Comparison of ENCODE assay signal across 8 cellular contexts in the genomic region with DNA sequence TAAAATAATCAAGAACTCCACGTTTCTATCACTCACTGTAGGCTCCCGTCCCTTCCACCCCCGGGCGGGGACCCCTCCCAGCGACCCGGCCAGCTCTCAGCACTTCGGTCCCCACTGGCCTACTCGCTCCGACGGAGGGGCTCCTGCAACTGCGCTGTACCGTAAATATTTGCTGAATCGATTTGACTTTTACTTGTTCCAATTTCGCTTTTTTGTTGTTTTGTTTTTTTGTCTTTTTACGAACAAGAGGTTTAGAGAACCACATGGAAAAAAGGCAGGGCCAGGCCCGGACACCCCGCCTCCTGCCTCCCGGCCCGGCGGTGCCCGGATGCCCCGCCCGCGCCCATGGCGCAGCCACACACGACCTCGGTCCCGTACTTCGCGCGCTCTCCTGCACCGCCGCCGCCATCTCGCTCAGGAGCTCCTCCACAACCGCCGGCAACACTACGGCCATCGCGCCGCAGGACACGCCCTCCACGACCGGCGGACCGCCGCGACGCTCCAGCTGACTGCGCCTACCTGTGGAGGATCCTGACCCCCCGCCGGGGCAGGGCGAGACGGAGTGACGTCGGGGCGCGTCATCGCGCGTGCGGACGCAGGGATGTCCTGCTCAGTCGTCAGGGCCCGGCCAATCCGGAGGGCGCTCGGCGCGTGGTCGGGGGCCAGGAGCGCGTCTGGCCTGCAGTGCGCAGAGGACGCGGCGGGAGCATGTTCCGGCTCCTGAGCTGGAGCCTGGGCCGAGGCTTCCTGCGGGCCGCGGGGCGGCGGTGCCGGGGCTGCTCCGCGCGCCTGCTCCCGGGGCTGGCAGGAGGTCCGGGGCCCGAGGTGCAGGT. TPM values are rescaled to one million over a fixed set of nuclear protein-coding genes. Genes with fewer than 3 reads are reported as not detected.
DNase-seq lines count a peak whose midpoint lies in the region; ATAC-seq and TF ChIP-seq lines count a peak whose summit lies in the region.

TSS of gene TTC19 (plus strand) at position 684 of the 833 bp plus-strand sequence. CDS start at position 709, 25 bp downstream.
TSS of gene ZSWIM7 (minus strand) at position 564 of the 833 bp plus-strand sequence. CDS start at position 454, 110 bp downstream.

- peak; percentile 95 for ATAC-seq in GM19328 (IDR thresholded peaks at IDR 0.05; ENCODE audit: unreplicated experiment)
- ATAC-seq in HG03469 (IDR thresholded peaks at IDR 0.05; ENCODE audit: unreplicated experiment): peak; percentile 93

- H3K4me1 ChIP-seq in colonic mucosa: peaks cover 10% of the 10 kb centered on the region

- no peaks in the 10 kb centered on the region for H3K27me3 Mint-ChIP-seq in activated CD4-positive, alpha-beta T cell treated with anti-CD3 and anti-CD28 coated beads, Interleukin-2, amount 10 ng/mL, durations not matched to agents 24 days and 14 days

- peak within 1 kb of the TSS; percentile 98 for H3K27ac Mint-ChIP-seq in activated CD4-positive, alpha-beta T cell treated with anti-CD3 and anti-CD28 coated beads, Interleukin-2, amount 10 ng/mL, durations not matched to agents 24 days and 14 days

- no peaks in the 10 kb centered on the region for H3K9me3 Mint-ChIP-seq in activated CD4-positive, alpha-beta T cell treated with anti-CD3 and anti-CD28 coated beads, Interleukin-2, amount 10 ng/mL, durations not matched to agents 24 days and 14 days

- intact Hi-C loops in activated CD4-positive, alpha-beta T cell treated with anti-CD3 and anti-CD28 coated beads, Interleukin-2, amount 10 ng/mL, durations not matched to agents 24 days and 14 days (cut with micrococcal nuclease): loop anchor here (1.0 to 10.0 kb wide), 4 partner anchors 40 to 745 kb away; no protein-coding TSS in a partner anchor
- intact Hi-C loops in colonic mucosa (cut with DNase I): loop anchor here (5.0 kb wide), 1 partner anchor 172 kb away; no protein-coding TSS in a partner anchor

- peak within 1 kb of the TSS; percentile 78 for H3K4me3 ChIP-seq in colonic mucosa

- H3K4me1 Mint-ChIP-seq in activated CD4-positive, alpha-beta T cell treated with anti-CD3 and anti-CD28 coated beads, Interleukin-2, amount 10 ng/mL, durations not matched to agents 24 days and 14 days: peaks cover 21% of the 10 kb centered on the region

- TF ChIP-seq CTCF in colonic mucosa (IDR thresholded peaks at IDR 0.05): no peak

- peak within 1 kb of the TSS; percentile 91 for H3K4me3 Mint-ChIP-seq in activated CD4-positive, alpha-beta T cell treated with anti-CD3 and anti-CD28 coated beads, Interleukin-2, amount 10 ng/mL, durations not matched to agents 24 days and 14 days

- peaks cover 42% of the 10 kb centered on the region for H3K36me3 Mint-ChIP-seq in activated CD4-positive, alpha-beta T cell treated with anti-CD3 and anti-CD28 coated beads, Interleukin-2, amount 10 ng/mL, durations not matched to agents 24 days and 14 days (ENCODE audit: low read depth)

- H3K27ac ChIP-seq in colonic mucosa: peak within 1 kb of the TSS; percentile 87
- H3K27ac ChIP-seq in layer of hippocampus (ENCODE audit: low read depth, low read length): peak within 1 kb of the TSS; percentile 99

- DNase-seq in C1 segment of cervical spinal cord (lab: John Stamatoyannopoulos, UW) (peak; percentile 40 to 97 (median 93)), NCI-H526 (lab: John Stamatoyannopoulos, UW) (peak; percentile 79 to 95), colonic mucosa (peak; percentile 98)
- peak; percentile 98 for DNase-seq in activated CD4-positive, alpha-beta T cell treated with anti-CD3 and anti-CD28 coated beads, Interleukin-2, amount 10 ng/mL, durations not matched to agents 24 days and 14 days
- DNase-seq in stimulated activated CD4-positive, alpha-beta T cell treated with anti-CD3 and anti-CD28 coated beads, Interleukin-1b, Interleukin-23, amount 100 ng/mL, for 24 hours (ENCODE audit: low read depth in 4 of 4, low spot score in 1 of 4): peak; percentile 77 to 94 (median 84)

- no peaks in the 10 kb centered on the region for H3K9me3 ChIP-seq in colonic mucosa

- peaks cover 11% of the 10 kb centered on the region for H3K36me3 ChIP-seq in colonic mucosa

- no peaks in the 10 kb centered on the region for H3K27me3 ChIP-seq in colonic mucosa
- H3K27me3 ChIP-seq in layer of hippocampus (ENCODE audit: control insufficient read depth, insufficient read depth, low read length): no peaks in the 10 kb centered on the region

- H3K9ac ChIP-seq in colonic mucosa (ENCODE audit: low read depth in 2 of 2, low read length in 2 of 2): peak within 1 kb of the TSS; percentile 79 to 92

RNA-seq across cellular contexts. Expression of gene TTC19, which starts in this region (rescaled TPM):
- total RNA-seq in activated CD4-positive, alpha-beta T cell treated with anti-CD3 and anti-CD28 coated beads, Interleukin-2, amount 10 ng/mL, durations not matched to agents 24 days and 14 days: 35.3 and 38.9 TPM in 2 replicates
- total RNA-seq in colonic mucosa: 10 to 100 TPM; 44.5 to 55.2 TPM

RNA-seq across cellular contexts. Expression of gene ZSWIM7, which starts in this region (rescaled TPM):
- total RNA-seq in activated CD4-positive, alpha-beta T cell treated with anti-CD3 and anti-CD28 coated beads, Interleukin-2, amount 10 ng/mL, durations not matched to agents 24 days and 14 days: 10.1 and 11.0 TPM in 2 replicates
- 10 to 100 TPM; 17.7 to 18.8 TPM for total RNA-seq in colonic mucosa

Comparison
In these comparisons a context has a peak if more than half of its experiments do, and no peak if none do; other contexts are left out.
1. Peak in every context shown above with its lines: DNase-seq, ATAC-seq, H3K4me3 ChIP-seq and H3K27ac ChIP-seq.